In genomic region chr10:21732067-21732772, GRCh38 we compare ENCODE assay signal across 8 cellular contexts.
DNase-seq lines count a peak whose midpoint lies in the region; ATAC-seq and TF ChIP-seq lines count a peak whose summit lies in the region.

No MANE protein-coding gene starts in this region.

- no peak overlapping the region for H3K4me3 ChIP-seq in OCI-LY3 (ENCODE audit: low read length)

- H3K79me2 ChIP-seq in OCI-LY3 (ENCODE audit: low read length): no peaks in the 10 kb centered on the region

- H3K36me3 Mint-ChIP-seq in brain (peaks cover 32% of the 10 kb centered on the region), immature natural killer cell (peaks cover 7 to 19% (median 12%) of the 10 kb centered on the region in 3 donors)

- peak; percentile 89 for ATAC-seq in HG03432 (IDR thresholded peaks at IDR 0.05; ENCODE audit: unreplicated experiment)

- H3K27ac Mint-ChIP-seq in brain: peak overlapping the region; percentile 29 to 89 (median 63)
- no peak overlapping the region for H3K27ac Mint-ChIP-seq in immature natural killer cell

- H3K4me2 ChIP-seq in OCI-LY3 (ENCODE audit: low read length): no peak overlapping the region

- no peaks in the 10 kb centered on the region for H3K4me1 ChIP-seq in OCI-LY3 (ENCODE audit: low read length)

- peaks cover 6% of the 10 kb centered on the region for H3K27me3 Mint-ChIP-seq in brain
- H3K27me3 Mint-ChIP-seq in immature natural killer cell (ENCODE audit: low read depth in 3 of 3): peaks cover 0 to 3% (median 0%) of the 10 kb centered on the region in 3 donors

- H3K9me3 Mint-ChIP-seq in brain (no peaks in the 10 kb centered on the region), immature natural killer cell (no peaks in the 10 kb centered on the region)

- H2AFZ ChIP-seq in OCI-LY3 (ENCODE audit: low read depth, low read length): no peak overlapping the region

- H4K20me1 ChIP-seq in OCI-LY3 (ENCODE audit: insufficient read depth, low read length): no peaks in the 10 kb centered on the region

- no peak overlapping the region for H3K27ac ChIP-seq in OCI-LY3 (ENCODE audit: low read length)

- peaks cover 64% of the 10 kb centered on the region for H3K4me1 Mint-ChIP-seq in brain
- H3K4me1 Mint-ChIP-seq in immature natural killer cell: peaks cover 21 to 32% of the 10 kb centered on the region in 2 donors

- no peaks in the 10 kb centered on the region for H3K27me3 ChIP-seq in OCI-LY3 (ENCODE audit: low read depth, low read length)

- H3K9ac ChIP-seq in OCI-LY3 (ENCODE audit: low read length): no peak overlapping the region

- H3K4me3 Mint-ChIP-seq in brain (peak overlapping the region in 4 of 5 experiments; percentile 10 to 67 (median 14)), immature natural killer cell (no peak overlapping the region)

- no peaks in the 10 kb centered on the region for H3K36me3 ChIP-seq in OCI-LY3 (replicated peaks; ENCODE audit: low read depth, low read length)

- DNase-seq in Caki2 (ENCODE audit: low read depth): peak; percentile 31
- DNase-seq in GM19240 (ENCODE audit: insufficient read length, low spot score): peak; percentile 62
- peak in 2 of 3 donors; percentile 21 to 30 for DNase-seq in immature natural killer cell
- DNase-seq in smooth muscle cell of the brain vasculature (ENCODE audit: low read depth, low spot score): peak; percentile 75
- no peak for DNase-seq in NCI-H187 (lab: John Stamatoyannopoulos, UW)

- TF ChIP-seq CTCF in OCI-LY3 (IDR thresholded peaks at IDR 0.05; ENCODE audit: low read depth, low read length): peak; percentile 66
- TF ChIP-seq CTCF in brain (conservative IDR thresholded peaks at IDR 0.05): peak; percentile 74 to 85

- in situ Hi-C loops in Caki2 (cut with HindIII; ENCODE audit: low pct_unique_long_range_greater_than_20kb, low sequenced_read_pairs): no loop called here

- H3K9me3 ChIP-seq in OCI-LY3 (ENCODE audit: insufficient read depth, low read length): no peaks in the 10 kb centered on the region

Comparison
In these comparisons a context has a peak if more than half of its experiments do, and no peak if none do; other contexts are left out.
1. DNase-seq: peak in Caki2 (single experiment), GM19240 (single experiment), immature natural killer cell (2 of 3) and smooth muscle cell of the brain vasculature (single experiment); none in NCI-H187 (0 of 2).
2. H3K27ac Mint-ChIP-seq: peak in brain (5 of 5); none in immature natural killer cell (0 of 6).
3. H3K4me3 Mint-ChIP-seq: peak in brain (4 of 5); none in immature natural killer cell (0 of 5).